Comparison of ENCODE assay signal across 22 cellular contexts in the genomic region with DNA sequence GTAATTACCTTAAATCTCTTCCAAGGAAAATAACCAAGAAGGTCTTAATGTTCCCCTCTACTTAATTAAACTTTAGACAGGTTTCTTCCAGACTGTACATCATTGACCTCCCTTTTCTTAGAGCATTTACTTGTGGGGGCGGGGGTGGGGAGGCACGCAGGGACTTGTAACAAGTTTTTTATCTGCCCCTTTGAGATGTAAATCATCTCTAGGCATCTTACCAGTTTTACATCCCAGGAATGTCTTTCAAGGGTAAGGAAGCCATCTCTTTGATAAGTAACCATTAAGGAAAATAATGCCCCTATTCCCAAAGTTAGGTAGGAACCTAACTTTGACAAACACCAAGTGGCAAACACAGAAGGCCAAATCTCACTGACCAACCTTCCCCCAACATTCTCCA.
"Had no signal": no experiment of that assay in that cellular context is flagged by ENCODE, and none has a peak within 500 bp of the region (broad histone marks: within the 10 kb centered on the region; RNA-seq: fewer than 3 reads in every experiment).

No MANE protein-coding gene starts in this region.

- H3K9me3 ChIP-seq: esophagus squamous epithelium, gastroesophageal sphincter, psoas muscle, upper lobe of left lung, uterus had no signal

- H3K27ac ChIP-seq: esophagus squamous epithelium, gastroesophageal sphincter, psoas muscle, spleen, tibial artery, upper lobe of left lung, uterus had no signal

- H3K27me3 ChIP-seq: esophagus squamous epithelium, gastroesophageal sphincter, spleen, tibial artery, upper lobe of left lung, uterus had no signal

- H3K9me3 Mint-ChIP-seq: dendritic cell treated with granulocyte-macrophage colony-stimulating factor and Interleukin-4, amounts not matched to agents 40 ng/mL and 50 ng/mL, for 4 days; stimulated activated memory B cell treated with anti-CD40 and anti-IgM and Interleukin-4, amounts not matched to agents 10 μg/mL and 1 μg/mL and 100 μg/mL, for 72 hours had no signal

- DNase-seq: esophagus squamous epithelium; foreskin fibroblast; glutamatergic neuron; left colon; left ventricle myocardium superior; naive B cell; psoas muscle; retina; spleen; stimulated activated CD4-positive, alpha-beta T cell treated with anti-CD3 and anti-CD28 coated beads, Interleukin-15, amount 100 ng/mL, for 24 hours; stimulated activated CD4-positive, alpha-beta T cell treated with anti-CD3 and anti-CD28 coated beads, Interleukin-1b, Interleukin-23, amount 100 ng/mL, for 48 hours; stimulated activated CD4-positive, alpha-beta T cell treated with anti-CD3 and anti-CD28 coated beads, Interleukin-4, amount 100 ng/mL, for 24 hours; tibial artery; upper lobe of left lung; uterus had no signal

- H3K36me3 ChIP-seq: esophagus squamous epithelium, gastroesophageal sphincter, spleen, tibial artery, upper lobe of left lung, uterus had no signal

- H3K36me3 Mint-ChIP-seq: naive B cell; stimulated activated memory B cell treated with anti-CD40 and anti-IgM and Interleukin-4, amounts not matched to agents 10 μg/mL and 1 μg/mL and 100 μg/mL, for 72 hours had no signal

- H3K27ac Mint-ChIP-seq: dendritic cell treated with granulocyte-macrophage colony-stimulating factor and Interleukin-4, amounts not matched to agents 40 ng/mL and 50 ng/mL, for 4 days; naive B cell; nephron; stimulated activated memory B cell treated with anti-CD40 and anti-IgM and Interleukin-4, amounts not matched to agents 10 μg/mL and 1 μg/mL and 100 μg/mL, for 72 hours; stimulated activated naive CD8-positive, alpha-beta T cell treated with anti-CD3 and anti-CD28 coated beads, Interleukin-15, Interleukin-2, amounts not matched to agents 100 ng/mL and 50 ng/mL, for 24 hours had no signal

- H3K27me3 Mint-ChIP-seq: dendritic cell treated with granulocyte-macrophage colony-stimulating factor and Interleukin-4, amounts not matched to agents 40 ng/mL and 50 ng/mL, for 4 days; stimulated activated memory B cell treated with anti-CD40 and anti-IgM and Interleukin-4, amounts not matched to agents 10 μg/mL and 1 μg/mL and 100 μg/mL, for 72 hours; stimulated activated naive CD8-positive, alpha-beta T cell treated with anti-CD3 and anti-CD28 coated beads, Interleukin-15, Interleukin-2, amounts not matched to agents 100 ng/mL and 50 ng/mL, for 24 hours had no signal

- H3K4me3 Mint-ChIP-seq: dendritic cell treated with granulocyte-macrophage colony-stimulating factor and Interleukin-4, amounts not matched to agents 40 ng/mL and 50 ng/mL, for 4 days; naive B cell; nephron; stimulated activated memory B cell treated with anti-CD40 and anti-IgM and Interleukin-4, amounts not matched to agents 10 μg/mL and 1 μg/mL and 100 μg/mL, for 72 hours; stimulated activated naive CD8-positive, alpha-beta T cell treated with anti-CD3 and anti-CD28 coated beads, Interleukin-15, Interleukin-2, amounts not matched to agents 100 ng/mL and 50 ng/mL, for 24 hours had no signal

- H3K4me3 ChIP-seq: esophagus squamous epithelium, gastroesophageal sphincter, lung, psoas muscle, spleen, tibial artery, upper lobe of left lung, uterus had no signal

- ATAC-seq: gastroesophageal sphincter; left colon; left ventricle myocardium superior; psoas muscle; sciatic nerve; stimulated activated memory B cell treated with anti-CD40 and anti-IgM and Interleukin-4, amounts not matched to agents 10 μg/mL and 1 μg/mL and 100 μg/mL, for 72 hours had no signal

- H3K4me1 ChIP-seq: esophagus squamous epithelium, gastroesophageal sphincter, psoas muscle, spleen, tibial artery, upper lobe of left lung, uterus had no signal

- H3K4me1 Mint-ChIP-seq: naive B cell; nephron; stimulated activated memory B cell treated with anti-CD40 and anti-IgM and Interleukin-4, amounts not matched to agents 10 μg/mL and 1 μg/mL and 100 μg/mL, for 72 hours had no signal
